In the genomic region with DNA sequence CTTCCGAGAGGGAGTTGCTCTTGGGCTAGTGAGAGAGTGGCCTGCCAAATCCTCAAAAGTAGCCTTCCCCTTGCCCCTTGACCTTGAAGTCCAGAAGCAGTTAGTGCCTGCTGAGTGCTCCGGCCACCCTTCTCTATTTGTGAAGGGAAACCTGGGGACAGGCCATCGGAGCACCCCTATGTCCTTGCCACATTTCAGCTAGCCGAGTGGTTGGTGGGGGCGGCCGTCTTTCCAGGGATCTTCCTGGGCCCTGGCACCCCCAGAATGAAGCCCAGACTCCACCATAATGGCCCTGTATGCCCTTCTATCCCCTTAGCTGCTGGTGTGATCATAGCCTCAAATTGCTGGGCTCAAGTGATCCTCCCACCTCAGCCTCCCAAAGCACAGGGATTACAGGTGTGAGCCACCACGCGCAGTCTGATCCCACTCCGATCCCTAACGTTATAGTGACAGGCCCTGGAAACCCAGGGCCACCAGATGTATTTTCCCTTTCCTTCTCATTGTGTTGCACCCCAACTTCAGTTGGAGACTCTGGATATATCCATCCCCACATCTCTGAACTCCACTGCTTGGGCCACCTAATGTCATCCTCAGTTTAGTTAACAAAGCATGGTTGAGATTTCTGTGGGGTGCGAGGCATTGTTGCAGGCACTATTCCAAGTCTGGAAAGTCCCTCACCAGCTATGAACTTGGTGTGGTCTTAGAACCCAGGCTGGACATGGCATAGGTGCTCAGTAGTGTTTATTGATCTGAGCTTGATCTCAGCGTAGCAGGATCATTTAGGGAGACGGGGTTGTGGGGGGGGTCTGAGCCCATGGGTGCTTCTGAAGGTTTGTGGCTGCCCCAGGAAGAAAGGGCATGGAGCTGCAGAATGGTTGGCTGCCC, we compare ENCODE assay signal across 10 cellular contexts. TPM values are rescaled to one million over a fixed set of nuclear protein-coding genes. Genes with fewer than 3 reads are reported as not detected.
A peak's percentile ranks its signal among the peaks of the same experiment; 100 is the strongest.
DNase-seq lines count a peak whose midpoint lies in the region; ATAC-seq, FAIRE-seq and TF ChIP-seq lines count a peak whose summit lies in the region.
"Had no signal": no experiment of that assay in that cellular context is flagged by ENCODE, and none has a peak within 500 bp of the region (broad histone marks: within the 10 kb centered on the region; RNA-seq: fewer than 3 reads in every experiment).

No MANE protein-coding gene starts in this region.

- H3K9me3 ChIP-seq in SK-N-SH (no peaks in the 10 kb centered on the region), adipocyte (ENCODE audit: control insufficient read depth, low read length) (peaks cover 8% of the 10 kb centered on the region), kidney (ENCODE audit: control insufficient read depth in 1 of 2, low read length in 2 of 2) (no peaks in the 10 kb centered on the region), suprapubic skin (no peaks in the 10 kb centered on the region)

- no peak for TF ChIP-seq EP300 in SK-N-SH (IDR thresholded peaks at IDR 0.05; ENCODE audit: borderline replicate concordance in 1 of 2, low read depth in 1 of 2, low read length in 1 of 2)
- TF ChIP-seq EP300 in suprapubic skin (IDR thresholded peaks at IDR 0.05) = no peak

- H3K79me2 ChIP-seq in SK-N-SH (ENCODE audit: insufficient read depth) = peaks cover 64% of the 10 kb centered on the region

- H3K27ac ChIP-seq in SK-N-SH (ENCODE audit: low read depth in 2 of 2, low read length in 1 of 2) (no peak overlapping the region; a peak in 1 of 4 replicates), kidney (ENCODE audit: low read depth in 2 of 2, low read length in 2 of 2) (peak overlapping the region; percentile 86 to 89), suprapubic skin (peak overlapping the region; percentile 99)

- H2AFZ ChIP-seq in SK-N-SH (ENCODE audit: low read depth) = no peak overlapping the region

- 63% methylated on average over 10 of the region's 13 CpGs for WGBS in SK-N-SH (ENCODE audit: low lambda C conversion rate)
- WGBS in suprapubic skin = 61% methylated on average over 10 of the region's 13 CpGs

- H3K9ac ChIP-seq in SK-N-SH = peak overlapping the region; percentile 98
- H3K9ac ChIP-seq in adipocyte (ENCODE audit: low read length) = peak overlapping the region; percentile 96
- H3K9ac ChIP-seq in kidney (ENCODE audit: low read length in 2 of 2) = peak overlapping the region; percentile 65 to 86

- H3K27me3 ChIP-seq in SK-N-SH (ENCODE audit: insufficient read depth) = no peaks in the 10 kb centered on the region
- no peaks in the 10 kb centered on the region for H3K27me3 ChIP-seq in adipocyte (replicated peaks; ENCODE audit: control insufficient read depth, insufficient read depth, low read length)
- no peaks in the 10 kb centered on the region for H3K27me3 ChIP-seq in suprapubic skin

- TF ChIP-seq POLR2A in suprapubic skin (IDR thresholded peaks at IDR 0.05) = no peak

- H3K9me2 ChIP-seq in SK-N-SH = no peaks in the 10 kb centered on the region

- H4K20me1 ChIP-seq in SK-N-SH (ENCODE audit: insufficient read depth) = peaks cover 56% of the 10 kb centered on the region

- H3K4me1 ChIP-seq in SK-N-SH (ENCODE audit: control insufficient read depth in 1 of 2, insufficient read depth in 2 of 2, low read depth in 1 of 2, low read length in 1 of 2) (peaks cover 45 to 53% of the 10 kb centered on the region in 2 experiments), adipocyte (ENCODE audit: control insufficient read depth, insufficient read depth, low read length) (peaks cover 61% of the 10 kb centered on the region), kidney (ENCODE audit: control insufficient read depth in 1 of 2, insufficient read depth in 1 of 2, low read depth in 1 of 2, low read length in 2 of 2) (peaks cover 46 to 49% of the 10 kb centered on the region in 2 donors), suprapubic skin (peaks cover 69% of the 10 kb centered on the region)

- H3K36me3 ChIP-seq in SK-N-SH (replicated peaks in 1 of 2; ENCODE audit: control insufficient read depth in 1 of 2, insufficient read depth in 2 of 2, low read length in 1 of 2) = no peaks in the 10 kb centered on the region
- H3K36me3 ChIP-seq in adipocyte (ENCODE audit: control insufficient read depth, insufficient read depth, low read length, severe bottlenecking) = peaks cover 5% of the 10 kb centered on the region
- no peaks in the 10 kb centered on the region for H3K36me3 ChIP-seq in kidney (ENCODE audit: control insufficient read depth in 1 of 2, insufficient read depth in 2 of 2, low read length in 2 of 2)
- H3K36me3 ChIP-seq in suprapubic skin = no peaks in the 10 kb centered on the region

- peak overlapping the region; percentile 98 for H3K4me2 ChIP-seq in SK-N-SH

- DNase-seq in SK-N-SH (no peak), adipocyte (ENCODE audit: low read depth) (no peak), kidney (no peak), suprapubic skin (ENCODE audit: low spot score in 2 of 2) (no peak)
- no peak for DNase-seq in activated CD4-positive, alpha-beta T cell treated with anti-CD3 and anti-CD28 coated beads for 4 hours

- CTCF ChIA-PET in SK-N-SH (lab: Yijun Ruan, JAX) = interaction anchor here (1.6 to 35.3 kb wide), 4 partner anchors 11 to 50 kb away, joined by 3 to 602 read pairs (median 18); no protein-coding TSS in a partner anchor

- TF ChIP-seq RAD21 in SK-N-SH (IDR thresholded peaks at IDR 0.05; ENCODE audit: low read length) = no peak

- POLR2A ChIA-PET in SK-N-SH (lab: Yijun Ruan, JAX) = no interaction called here

- TF ChIP-seq CTCF in SK-N-SH (IDR thresholded peaks at IDR 0.05) (no peak), kidney (IDR thresholded peaks at IDR 0.05; ENCODE audit: borderline replicate concordance, extremely low read depth, insufficient read depth) (no peak), suprapubic skin (IDR thresholded peaks at IDR 0.05) (no peak)

- peaks cover 9% of the 10 kb centered on the region for H3F3A ChIP-seq in SK-N-SH (replicated peaks; ENCODE audit: insufficient read depth)

- H3K4me3 ChIP-seq in SK-N-SH (ENCODE audit: low read depth in 2 of 2, low read length in 1 of 2) = peak overlapping the region; percentile 82 to 99
- peak overlapping the region; percentile 96 for H3K4me3 ChIP-seq in adipocyte (ENCODE audit: low read length)
- peak overlapping the region; percentile 80 to 81 for H3K4me3 ChIP-seq in kidney (ENCODE audit: low read length in 2 of 2)
- peak overlapping the region; percentile 92 for H3K4me3 ChIP-seq in suprapubic skin

- intact Hi-C loops in kidney (cut with DNase I) = loop anchor here (5.0 kb wide), 1 partner anchor 47 kb away; no protein-coding TSS in a partner anchor

- FAIRE-seq in kidney (lab: Jason Lieb, UNC) = no peak
- FAIRE-seq: A204.1, colon had no signal

- ATAC-seq in SK-N-SH treated with all-trans-retinoic acid at 6 μM for 48 hours (no peak), HG03460 (IDR thresholded peaks at IDR 0.05; ENCODE audit: unreplicated experiment) (no peak), HG03469 (IDR thresholded peaks at IDR 0.05; ENCODE audit: unreplicated experiment) (no peak)

TF ChIP-seq in SK-N-SH, 30 proteins besides CTCF, POLR2A, EP300 and RAD21:
- TF ChIP-seq, protein P1, sequence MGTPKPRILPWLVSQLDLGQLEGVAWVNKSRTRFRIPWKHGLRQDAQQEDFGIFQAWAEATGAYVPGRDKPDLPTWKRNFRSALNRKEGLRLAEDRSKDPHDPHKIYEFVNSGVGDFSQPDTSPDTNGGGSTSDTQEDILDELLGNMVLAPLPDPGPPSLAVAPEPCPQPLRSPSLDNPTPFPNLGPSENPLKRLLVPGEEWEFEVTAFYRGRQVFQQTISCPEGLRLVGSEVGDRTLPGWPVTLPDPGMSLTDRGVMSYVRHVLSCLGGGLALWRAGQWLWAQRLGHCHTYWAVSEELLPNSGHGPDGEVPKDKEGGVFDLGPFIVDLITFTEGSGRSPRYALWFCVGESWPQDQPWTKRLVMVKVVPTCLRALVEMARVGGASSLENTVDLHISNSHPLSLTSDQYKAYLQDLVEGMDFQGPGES (IDR thresholded peaks at IDR 0.05; ENCODE audit: low read depth, low read length) = no peak

TF ChIP-seq in SK-N-SH treated with all-trans-retinoic acid at 6 μM for 48 hours, 23 proteins besides CTCF, POLR2A, EP300 and RAD21:
- TF ChIP-seq SNAI2 (CRISPR knock-in tag; IDR thresholded peaks at IDR 0.05) = no peak
- no peak for TF ChIP-seq BACH2 (CRISPR knock-in tag; IDR thresholded peaks at IDR 0.05; ENCODE audit: borderline replicate concordance)
- TF ChIP-seq ARNTL (CRISPR knock-in tag; IDR thresholded peaks at IDR 0.05; ENCODE audit: borderline replicate concordance, low read depth) = no peak

RNA-seq across cellular contexts. Expression of gene TSPAN14, which starts 1.6 kb away (rescaled TPM):
- polyA plus RNA-seq in SK-N-SH (2012; rRNA removed) (44.0 and 78.1 TPM in 2 replicates), kidney (ENCODE audit: insufficient read depth, low read depth, low replicate concordance) (36.8 TPM)
- 42.5 and 64.1 TPM in 2 replicates for polyA plus RNA-seq in SK-N-SH (2012; cell fraction: cytosol; rRNA removed)
- polyA plus RNA-seq in SK-N-SH (2012; cell fraction: nucleus; rRNA removed) = 57.0 and 58.9 TPM in 2 replicates
- total RNA-seq in kidney (183 TPM), suprapubic skin (100 to 1,000 TPM in 3 of 4 donors, 10 to 100 TPM in 1; 99.7 to 145 (median 122) TPM)

RNA-seq across cellular contexts. Expression of gene PRXL2A, which starts 47.4 kb away (rescaled TPM):
- 14.0 and 15.6 TPM in 2 replicates for polyA plus RNA-seq in SK-N-SH (2012; rRNA removed)
- 23.3 and 26.8 TPM in 2 replicates for polyA plus RNA-seq in SK-N-SH (2012; cell fraction: cytosol; rRNA removed)
- polyA plus RNA-seq in SK-N-SH (2012; cell fraction: nucleus; rRNA removed) = 4.5 and 4.6 TPM in 2 replicates
- 69.4 TPM for total RNA-seq in kidney
- polyA plus RNA-seq in kidney (ENCODE audit: insufficient read depth, low read depth, low replicate concordance) = 101 TPM
- total RNA-seq in suprapubic skin = 100 to 1,000 TPM in 3 of 4 donors, 10 to 100 TPM in 1; 91.0 to 106 (median 105) TPM

Comparison
In these comparisons a context has a peak if more than half of its experiments do, and no peak if none do; other contexts are left out.
1. H3K27ac ChIP-seq: peak in kidney (2 of 2) and suprapubic skin (single experiment); none in SK-N-SH (0 of 2).
2. Peak in every context shown above with its lines, with median percentiles within 50 percentile points of each other: H3K4me3 ChIP-seq and H3K9ac ChIP-seq.